In genomic region chr21:41573902-41574690, GRCh38 we compare ENCODE assay signal across 23 cellular contexts.
"Had no signal": no experiment of that assay in that cellular context is flagged by ENCODE, and none has a peak within 500 bp of the region (broad histone marks: within the 10 kb centered on the region; RNA-seq: fewer than 3 reads in every experiment).

No MANE protein-coding gene starts in this region.

- DNase-seq: cerebellar nuclear complex; dorsolateral prefrontal cortex; effector CD8-positive, alpha-beta T cell; foreskin fibroblast; glutamatergic neuron; immature natural killer cell; left ventricle myocardium superior; mammary epithelial cell; nucleus accumbens; ovary; right cardiac atrium; stimulated activated CD4-positive, alpha-beta T cell treated with anti-CD3 and anti-CD28 coated beads, Interleukin-4, amount 100 ng/mL, for 24 hours; stimulated activated naive B cell treated with anti-CD40 and anti-IgM and Interleukin-4, amounts not matched to agents 10 μg/mL and 1 μg/mL and 100 μg/mL, for 72 hours; stimulated activated naive CD8-positive, alpha-beta T cell treated with anti-CD3 and anti-CD28 coated beads, Interleukin-15, amount 100 ng/mL, for 72 hours; testis had no signal

- H3K27ac ChIP-seq: coronary artery, dorsolateral prefrontal cortex, gastroesophageal sphincter, neural progenitor cell, ovary, testis, tibial nerve had no signal

- H3K4me3 ChIP-seq: coronary artery, dorsolateral prefrontal cortex, gastroesophageal sphincter, neural progenitor cell, ovary, testis, tibial nerve had no signal

- H3K4me3 Mint-ChIP-seq: immature natural killer cell; natural killer cell treated with Interleukin-12 subunit alpha and Interleukin-12 subunit beta and Interleukin-15 and Interleukin-18, amount 100 ng/mL, for 72 hours; neural progenitor cell; stimulated activated naive B cell treated with anti-CD40 and anti-IgM and Interleukin-4, amounts not matched to agents 10 μg/mL and 1 μg/mL and 100 μg/mL, for 72 hours; stimulated activated naive CD8-positive, alpha-beta T cell treated with anti-CD3 and anti-CD28 coated beads, Interleukin-15, amount 100 ng/mL, for 72 hours had no signal

- H3K4me1 Mint-ChIP-seq: immature natural killer cell; neural progenitor cell; stimulated activated naive B cell treated with anti-CD40 and anti-IgM and Interleukin-4, amounts not matched to agents 10 μg/mL and 1 μg/mL and 100 μg/mL, for 72 hours; stimulated activated naive CD8-positive, alpha-beta T cell treated with anti-CD3 and anti-CD28 coated beads, Interleukin-15, amount 100 ng/mL, for 72 hours had no signal

- H3K9ac ChIP-seq: neural progenitor cell had no signal

- H3K27me3 ChIP-seq: neural progenitor cell, ovary, testis, tibial nerve had no signal

- H3K36me3 ChIP-seq: gastroesophageal sphincter, neural progenitor cell, ovary, tibial nerve had no signal

- H3K36me3 Mint-ChIP-seq: neural progenitor cell had no signal

- H3K27me3 Mint-ChIP-seq: progenitor cell of endocrine pancreas; stimulated activated naive CD8-positive, alpha-beta T cell treated with anti-CD3 and anti-CD28 coated beads, Interleukin-15, amount 100 ng/mL, for 72 hours had no signal

- H3K27ac Mint-ChIP-seq: immature natural killer cell; natural killer cell treated with Interleukin-12 subunit alpha and Interleukin-12 subunit beta and Interleukin-15 and Interleukin-18, amount 100 ng/mL, for 72 hours; neural progenitor cell; progenitor cell of endocrine pancreas; stimulated activated naive B cell treated with anti-CD40 and anti-IgM and Interleukin-4, amounts not matched to agents 10 μg/mL and 1 μg/mL and 100 μg/mL, for 72 hours; stimulated activated naive CD8-positive, alpha-beta T cell treated with anti-CD3 and anti-CD28 coated beads, Interleukin-15, amount 100 ng/mL, for 72 hours had no signal

- ATAC-seq: esophagus mucosa; gastroesophageal sphincter; left ventricle myocardium superior; natural killer cell treated with Interleukin-12 subunit alpha and Interleukin-12 subunit beta and Interleukin-15 and Interleukin-18, amount 100 ng/mL, for 72 hours; right cardiac atrium; stimulated activated naive B cell treated with anti-CD40 and anti-IgM and Interleukin-4, amounts not matched to agents 10 μg/mL and 1 μg/mL and 100 μg/mL, for 72 hours; stimulated activated naive CD8-positive, alpha-beta T cell treated with anti-CD3 and anti-CD28 coated beads, Interleukin-15, amount 100 ng/mL, for 72 hours had no signal

- H3K9me3 ChIP-seq: testis had no signal

- H3K4me1 ChIP-seq: gastroesophageal sphincter, neural progenitor cell, testis, tibial nerve had no signal

- FAIRE-seq: keratinocyte had no signal
